17 cellular contexts compared by ENCODE assay signal in the genomic region with DNA sequence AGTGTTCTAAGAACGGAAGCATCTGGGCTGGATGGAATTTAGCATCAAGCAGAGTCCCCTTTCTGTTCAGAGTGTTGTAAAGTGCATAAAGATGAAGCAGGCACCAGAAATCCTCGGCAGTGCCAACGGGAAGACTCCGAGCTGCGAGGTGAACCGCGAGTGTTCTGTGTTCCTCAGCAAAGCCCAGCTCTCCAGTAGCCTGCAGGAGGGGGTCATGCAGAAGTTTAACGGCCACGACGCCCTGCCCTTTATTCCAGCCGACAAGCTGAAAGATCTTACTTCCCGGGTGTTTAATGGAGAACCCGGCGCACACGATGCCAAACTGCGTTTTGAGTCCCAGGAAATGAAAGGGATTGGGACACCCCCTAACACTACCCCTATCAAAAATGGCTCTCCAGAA.
"Had no signal": no experiment of that assay in that cellular context is flagged by ENCODE, and none has a peak within 500 bp of the region (broad histone marks: within the 10 kb centered on the region; RNA-seq: fewer than 3 reads in every experiment).

No MANE protein-coding gene starts in this region.

- DNase-seq: activated CD4-positive, alpha-beta T cell treated with anti-CD3 and anti-CD28 coated beads, Interleukin-2, amount 50 U/mL, for 1 hour; activated CD8-positive, alpha-beta memory T cell treated with anti-CD3 and anti-CD28 coated beads for 24 hours; activated naive CD4-positive, alpha-beta T cell treated with anti-CD3 and anti-CD28 coated beads for 36 hours; activated naive CD8-positive, alpha-beta T cell treated with anti-CD3 and anti-CD28 coated beads, Interleukin-2, amount 50 U/mL, for 24 hours; dorsolateral prefrontal cortex; endodermal cell; gastrocnemius medialis; heart right ventricle; mesenchymal stem cell; naive thymus-derived CD8-positive, alpha-beta T cell; T-helper 2 cell had no signal

- H3K27ac ChIP-seq: dorsolateral prefrontal cortex, gastrocnemius medialis, heart right ventricle, right atrium auricular region, suprapubic skin had no signal

- H3K9me3 ChIP-seq: gastrocnemius medialis, heart right ventricle, right atrium auricular region, suprapubic skin had no signal

- FAIRE-seq: bronchial epithelial cell, islet of Langerhans had no signal

- H3K27me3 ChIP-seq: dorsolateral prefrontal cortex, gastrocnemius medialis, heart right ventricle, right atrium auricular region, suprapubic skin had no signal

- H3K4me2 ChIP-seq: smooth muscle cell had no signal

- H3K4me1 ChIP-seq: gastrocnemius medialis, suprapubic skin had no signal

- H3K4me3 ChIP-seq: dorsolateral prefrontal cortex, gastrocnemius medialis, heart right ventricle, right atrium auricular region, smooth muscle cell, suprapubic skin had no signal

- ATAC-seq: activated CD4-positive, CD25-positive, alpha-beta regulatory T cell treated with anti-CD3 and anti-CD28 coated beads, Interleukin-2, amount 50 U/mL, for 24 hours; activated naive CD8-positive, alpha-beta T cell treated with anti-CD3 and anti-CD28 coated beads, Interleukin-2, amount 50 U/mL, for 24 hours; gastrocnemius medialis; heart right ventricle; naive thymus-derived CD8-positive, alpha-beta T cell had no signal
